ENCODE assay signal across 11 cellular contexts in genomic region chr1:162145280-162145965, GRCh38.
DNase-seq lines count a peak whose midpoint lies in the region; ATAC-seq and TF ChIP-seq lines count a peak whose summit lies in the region.
"Had no signal": no experiment of that assay in that cellular context is flagged by ENCODE, and none has a peak within 500 bp of the region (broad histone marks: within the 10 kb centered on the region; RNA-seq: fewer than 3 reads in every experiment).

No MANE protein-coding gene starts in this region.

- DNase-seq in COR-L47 (lab: John Stamatoyannopoulos, UW) = peak; percentile 40
- DNase-seq in NCI-H187 (lab: John Stamatoyannopoulos, UW) = peak; percentile 78 to 85
- DNase-seq in WERI-Rb-1 = peak; percentile 90
- DNase-seq in mesenchymal stem cell = peak; percentile 36
- no peak for DNase-seq in naive thymus-derived CD8-positive, alpha-beta T cell
- no peak for DNase-seq in activated CD4-positive, alpha-beta T cell treated with anti-CD3 and anti-CD28 coated beads, Interleukin-2, amount 50 U/mL, for 1 hour
- DNase-seq: activated B cell treated with CpG ODN at 0.5 μM for 24 hours had no signal

- H3K4ac ChIP-seq in mesenchymal stem cell (ENCODE audit: low read depth in 1 of 2, low read length in 2 of 2) = peak overlapping the region in 1 of 2 experiments; percentile 12

- H3K27ac ChIP-seq in WERI-Rb-1 (no peak overlapping the region), mesenchymal stem cell (ENCODE audit: low read length, poor library complexity, severe bottlenecking) (no peak overlapping the region)
- H3K27ac ChIP-seq: gastroesophageal sphincter had no signal

- H3K18ac ChIP-seq in mesenchymal stem cell (ENCODE audit: low read depth in 1 of 2, low read length in 2 of 2) = no peak overlapping the region

- peaks cover 0 to 4% (median 0%) of the 10 kb centered on the region in 9 donors for H3K9me3 Mint-ChIP-seq in naive thymus-derived CD8-positive, alpha-beta T cell
- H3K9me3 Mint-ChIP-seq: activated B cell treated with CpG ODN at 0.5 μM for 24 hours had no signal

- H3K9ac ChIP-seq in mesenchymal stem cell (ENCODE audit: low read length) = no peak overlapping the region

- H3K23ac ChIP-seq in mesenchymal stem cell (ENCODE audit: low read length in 2 of 2) = no peak overlapping the region

- H2AK5ac ChIP-seq in mesenchymal stem cell (ENCODE audit: low read length, severe bottlenecking) = no peak overlapping the region

- H2AFZ ChIP-seq in mesenchymal stem cell (ENCODE audit: low read depth, low read length) = no peak overlapping the region

- H3K36me3 ChIP-seq in WERI-Rb-1 = no peaks in the 10 kb centered on the region
- no peaks in the 10 kb centered on the region for H3K36me3 ChIP-seq in mesenchymal stem cell (ENCODE audit: control insufficient read depth in 1 of 2, insufficient read depth in 2 of 2, low read depth in 1 of 2, low read length in 2 of 2)
- H3K36me3 ChIP-seq: gastroesophageal sphincter had no signal

- H2BK120ac ChIP-seq in mesenchymal stem cell (ENCODE audit: low read depth, low read length) = no peak overlapping the region

- no peaks in the 10 kb centered on the region for H3K36me3 Mint-ChIP-seq in naive thymus-derived CD8-positive, alpha-beta T cell
- H3K36me3 Mint-ChIP-seq: mesothelial cell of epicardium had no signal

- TF ChIP-seq CTCF in WERI-Rb-1 (IDR thresholded peaks at IDR 0.05; ENCODE audit: low read depth, low read length) = no peak

- no peak for ATAC-seq in GM19395 (IDR thresholded peaks at IDR 0.05; ENCODE audit: unreplicated experiment)
- no peak for ATAC-seq in naive thymus-derived CD8-positive, alpha-beta T cell
- no peak for ATAC-seq in GM19467 (IDR thresholded peaks at IDR 0.05; ENCODE audit: unreplicated experiment)
- ATAC-seq: gastroesophageal sphincter had no signal

- no peak overlapping the region for H3K14ac ChIP-seq in mesenchymal stem cell (ENCODE audit: low read length in 2 of 2)

- H2BK5ac ChIP-seq in mesenchymal stem cell (ENCODE audit: low read depth, low read length, poor library complexity, severe bottlenecking) = no peak overlapping the region

- no peak overlapping the region for H2BK15ac ChIP-seq in mesenchymal stem cell (ENCODE audit: low read depth, poor library complexity, severe bottlenecking)

- no peaks in the 10 kb centered on the region for H3K27me3 ChIP-seq in WERI-Rb-1 (ENCODE audit: insufficient read depth, low read depth, severe bottlenecking)
- H3K27me3 ChIP-seq in mesenchymal stem cell (ENCODE audit: control insufficient read depth in 1 of 2, insufficient read depth in 1 of 2, low read length in 2 of 2) = peaks cover 0 to 26% of the 10 kb centered on the region in 2 experiments
- H3K27me3 ChIP-seq: gastroesophageal sphincter had no signal

- H3K27ac Mint-ChIP-seq in naive thymus-derived CD8-positive, alpha-beta T cell = no peak overlapping the region
- H3K27ac Mint-ChIP-seq: activated B cell treated with CpG ODN at 0.5 μM for 24 hours, mesothelial cell of epicardium had no signal

- peak overlapping the region; percentile 57 for H3K4me2 ChIP-seq in mesenchymal stem cell (ENCODE audit: low read length, poor library complexity, severe bottlenecking)

- peaks cover 19% of the 10 kb centered on the region for H3K4me1 ChIP-seq in mesenchymal stem cell (ENCODE audit: control insufficient read depth, insufficient read depth, low read depth, low read length)
- H3K4me1 ChIP-seq: gastroesophageal sphincter had no signal

- no peaks in the 10 kb centered on the region for H3K79me1 ChIP-seq in mesenchymal stem cell (replicated peaks; ENCODE audit: low read length, poor library complexity, severe bottlenecking)

- H3K4me1 Mint-ChIP-seq in naive thymus-derived CD8-positive, alpha-beta T cell = no peaks in the 10 kb centered on the region
- H3K4me1 Mint-ChIP-seq: activated B cell treated with CpG ODN at 0.5 μM for 24 hours had no signal

- no peak overlapping the region for H2BK12ac ChIP-seq in mesenchymal stem cell (ENCODE audit: low read length in 2 of 2)

- no peak overlapping the region for H4K91ac ChIP-seq in mesenchymal stem cell (ENCODE audit: low read length)

- POLR2A ChIA-PET in naive thymus-derived CD8-positive, alpha-beta T cell (lab: Charles Lee) = no interaction called here

- no peak overlapping the region for H3K4me3 Mint-ChIP-seq in naive thymus-derived CD8-positive, alpha-beta T cell
- H3K4me3 Mint-ChIP-seq: activated B cell treated with CpG ODN at 0.5 μM for 24 hours, mesothelial cell of epicardium had no signal

- H4K8ac ChIP-seq in mesenchymal stem cell (ENCODE audit: low read length) = peak overlapping the region; percentile 62

- 38% methylated on average over 9 of the region's 11 CpGs for WGBS in mesenchymal stem cell

- H3K27me3 Mint-ChIP-seq in naive thymus-derived CD8-positive, alpha-beta T cell = peaks cover 2 to 26% (median 23%) of the 10 kb centered on the region in 5 donors

- no peaks in the 10 kb centered on the region for H3K9me3 ChIP-seq in WERI-Rb-1 (ENCODE audit: severe bottlenecking)
- no peaks in the 10 kb centered on the region for H3K9me3 ChIP-seq in mesenchymal stem cell (ENCODE audit: control insufficient read depth, low read length)
- H3K9me3 ChIP-seq: gastroesophageal sphincter had no signal

- no peak overlapping the region for H3K4me3 ChIP-seq in WERI-Rb-1 (ENCODE audit: low read depth, low read length)
- H3K4me3 ChIP-seq in mesenchymal stem cell (ENCODE audit: insufficient read depth in 1 of 2, low read depth in 1 of 2, low read length in 2 of 2) = no peak overlapping the region
- H3K4me3 ChIP-seq: gastroesophageal sphincter had no signal

Comparison
In these comparisons a context has a peak if more than half of its experiments do, and no peak if none do; other contexts are left out.
1. DNase-seq: peak in COR-L47 (single experiment), NCI-H187 (2 of 2), WERI-Rb-1 (single experiment) and mesenchymal stem cell (single experiment); none in naive thymus-derived CD8-positive, alpha-beta T cell (0 of 10) and activated CD4-positive, alpha-beta T cell treated with anti-CD3 and anti-CD28 coated beads, Interleukin-2, amount 50 U/mL, for 1 hour (single experiment).